ENCODE assay signal across 8 cellular contexts in genomic region chr7:98617051-98617959, GRCh38. TPM values are rescaled to one million over a fixed set of nuclear protein-coding genes. Genes with fewer than 3 reads are reported as not detected.
A peak's percentile ranks its signal among the peaks of the same experiment; 100 is the strongest.
DNase-seq lines count a peak whose midpoint lies in the region; FAIRE-seq and TF ChIP-seq lines count a peak whose summit lies in the region.

Gene NPTX2 (plus strand): TSS chr7:98617285. CDS start chr7:98617462, 177 bp downstream.

- FAIRE-seq in astrocyte (lab: Jason Lieb, UNC) (no peak), keratinocyte (lab: Jason Lieb, UNC) (no peak)

- DNase-seq in AG04449 (ENCODE audit: low read depth, low spot score), result no peak
- no peak for DNase-seq in astrocyte (ENCODE audit: low read depth)
- no peak for DNase-seq in keratinocyte (ENCODE audit: low read depth, low spot score)
- no peak for DNase-seq in H4 (ENCODE audit: low spot score)
- no peak for DNase-seq in effector CD4-positive, alpha-beta T cell
- no peak for DNase-seq in HFFc6

- H3K27me3 ChIP-seq in astrocyte (ENCODE audit: insufficient read depth, low read length), result peaks cover 26% of the 10 kb centered on the region
- peaks cover 35% of the 10 kb centered on the region for H3K27me3 ChIP-seq in keratinocyte (ENCODE audit: control insufficient read depth, extremely low read depth, insufficient read depth, low read length)
- H3K27me3 ChIP-seq in stomach smooth muscle (ENCODE audit: control insufficient read depth in 1 of 2, insufficient read depth in 2 of 2, low read length in 2 of 2), result peaks cover 11 to 34% of the 10 kb centered on the region in 2 donors

- H3K4me3 ChIP-seq in AG04449 (ENCODE audit: low read depth, low read length) (no peak within 1 kb of the TSS), astrocyte (ENCODE audit: insufficient read depth, low read depth, low read length) (peak within 1 kb of the TSS; percentile 10), keratinocyte (ENCODE audit: control insufficient read depth in 2 of 3, extremely low read depth in 1 of 3, insufficient read depth in 2 of 3, low read depth in 1 of 3, low read length in 3 of 3) (no peak within 1 kb of the TSS), stomach smooth muscle (ENCODE audit: low read length in 2 of 2) (peak within 1 kb of the TSS; percentile 31 to 58)

- peaks cover 7% of the 10 kb centered on the region for H3K4me1 ChIP-seq in astrocyte (ENCODE audit: insufficient read depth, low read length)
- H3K4me1 ChIP-seq in keratinocyte (ENCODE audit: control insufficient read depth, extremely low read depth, insufficient read depth, low read length), result no peaks in the 10 kb centered on the region
- peaks cover 21% of the 10 kb centered on the region for H3K4me1 ChIP-seq in stomach smooth muscle (ENCODE audit: control insufficient read depth, insufficient read depth, low read length)

- no peaks in the 10 kb centered on the region for H3K79me2 ChIP-seq in astrocyte (ENCODE audit: insufficient read depth, low read length)
- no peaks in the 10 kb centered on the region for H3K79me2 ChIP-seq in keratinocyte (ENCODE audit: control insufficient read depth, insufficient read depth, low read length)

- no peaks in the 10 kb centered on the region for H3K9me1 ChIP-seq in keratinocyte (ENCODE audit: control insufficient read depth, extremely low read depth, insufficient read depth, low read length)

- H3K4me3 Mint-ChIP-seq in astrocyte (ENCODE audit: unreplicated experiment) (peak within 1 kb of the TSS; percentile 72), HFFc6 (no peak within 1 kb of the TSS)

- CTCF ChIA-PET in AG04449 (lab: Yijun Ruan, JAX), result no interaction called here

- peak within 1 kb of the TSS; percentile 34 for H2AFZ ChIP-seq in astrocyte (ENCODE audit: low read depth, low read length)
- H2AFZ ChIP-seq in keratinocyte (ENCODE audit: control insufficient read depth, low read length), result no peak within 1 kb of the TSS

- no peaks in the 10 kb centered on the region for H4K20me1 ChIP-seq in astrocyte (ENCODE audit: insufficient read depth, low read length)
- H4K20me1 ChIP-seq in keratinocyte (ENCODE audit: control insufficient read depth, extremely low read depth, insufficient read depth, low read length), result no peaks in the 10 kb centered on the region

- H3K4me1 Mint-ChIP-seq in astrocyte (ENCODE audit: low read depth, unreplicated experiment) (peaks cover 11% of the 10 kb centered on the region), HFFc6 (ENCODE audit: low read depth) (no peaks in the 10 kb centered on the region)

- H3K9me3 ChIP-seq in astrocyte (ENCODE audit: insufficient read depth, low read depth, low read length), result no peaks in the 10 kb centered on the region
- no peaks in the 10 kb centered on the region for H3K9me3 ChIP-seq in keratinocyte (ENCODE audit: control insufficient read depth, low read depth, low read length)
- no peaks in the 10 kb centered on the region for H3K9me3 ChIP-seq in stomach smooth muscle (ENCODE audit: control insufficient read depth in 2 of 2, low read length in 2 of 2)

- no peak within 1 kb of the TSS for H3K27ac ChIP-seq in astrocyte (ENCODE audit: low read depth, low read length)
- H3K27ac ChIP-seq in keratinocyte (ENCODE audit: control insufficient read depth, insufficient read depth, low read length), result no peak within 1 kb of the TSS
- no peak within 1 kb of the TSS for H3K27ac ChIP-seq in stomach smooth muscle (ENCODE audit: low read length)

- no peak within 1 kb of the TSS for H3K27ac Mint-ChIP-seq in astrocyte (ENCODE audit: unreplicated experiment)
- no peak within 1 kb of the TSS for H3K27ac Mint-ChIP-seq in HFFc6

- H3K9ac ChIP-seq in astrocyte (ENCODE audit: low read length), result no peak within 1 kb of the TSS
- H3K9ac ChIP-seq in keratinocyte (ENCODE audit: control insufficient read depth, extremely low read depth, insufficient read depth, low read length), result no peak within 1 kb of the TSS
- H3K9ac ChIP-seq in stomach smooth muscle (ENCODE audit: low read length in 2 of 2), result no peak within 1 kb of the TSS

- H3K27me3 Mint-ChIP-seq in astrocyte (ENCODE audit: low read depth, unreplicated experiment), result peaks cover 78% of the 10 kb centered on the region
- H3K27me3 Mint-ChIP-seq in HFFc6 (ENCODE audit: insufficient read depth), result peaks cover 19% of the 10 kb centered on the region

- peak; percentile 7 for TF ChIP-seq CTCF in AG04449 (IDR thresholded peaks at IDR 0.05; ENCODE audit: insufficient read depth, low read length, missing control alignments)
- TF ChIP-seq CTCF in LNCAP (IDR thresholded peaks at IDR 0.05), result peak; percentile 53
- no peak for TF ChIP-seq CTCF in astrocyte (IDR thresholded peaks at IDR 0.05; ENCODE audit: insufficient read depth, low read depth, low read length)
- peak in 2 of 3 experiments; percentile 3 to 4 for TF ChIP-seq CTCF in keratinocyte (optimal IDR thresholded peaks at IDR 0.05 in 1 of 3, IDR thresholded peaks at IDR 0.05 in 1 of 3, conservative IDR thresholded peaks at IDR 0.05 in 1 of 3; ENCODE audit: extremely low read depth in 1 of 3, insufficient read depth in 2 of 3, low read length in 3 of 3)
- TF ChIP-seq CTCF in HFFc6 (IDR thresholded peaks at IDR 0.05), result no peak

- dilution Hi-C loops in keratinocyte (cut with MboI; ENCODE audit: extremely low pct_ligation_motif_present, low sequenced_read_pairs), result no loop called here

- POLR2A ChIA-PET in AG04449 (lab: Yijun Ruan, JAX), result no interaction called here

- H3K36me3 Mint-ChIP-seq in astrocyte (ENCODE audit: low read depth, unreplicated experiment) (no peaks in the 10 kb centered on the region), HFFc6 (ENCODE audit: low read depth) (no peaks in the 10 kb centered on the region)

- H3K36me3 ChIP-seq in astrocyte (ENCODE audit: insufficient read depth, low read length) (no peaks in the 10 kb centered on the region), keratinocyte (ENCODE audit: control insufficient read depth in 2 of 2, extremely low read depth in 1 of 2, insufficient read depth in 2 of 2, low read length in 2 of 2) (no peaks in the 10 kb centered on the region), stomach smooth muscle (ENCODE audit: control insufficient read depth in 2 of 2, insufficient read depth in 2 of 2, low read length in 2 of 2) (no peaks in the 10 kb centered on the region)

- H3K9me3 Mint-ChIP-seq in astrocyte (ENCODE audit: unreplicated experiment), result no peaks in the 10 kb centered on the region
- no peaks in the 10 kb centered on the region; the same call in 1 of the 2 replicates for H3K9me3 Mint-ChIP-seq in HFFc6

- H3K4me2 ChIP-seq in astrocyte (ENCODE audit: low read length), result peak within 1 kb of the TSS; percentile 60
- no peak within 1 kb of the TSS for H3K4me2 ChIP-seq in keratinocyte (ENCODE audit: control insufficient read depth, extremely low read depth, insufficient read depth, low read depth, low read length)

RNA-seq across cellular contexts. Expression of gene NPTX2, which starts in this region (rescaled TPM):
- 2.4 and 4.2 TPM in 2 replicates for total RNA-seq in astrocyte
- not detected in 3 replicates for polyA plus RNA-seq in keratinocyte
- not detected for polyA plus RNA-seq in keratinocyte (2011; ENCODE audit: low read depth)
- not detected in 2 replicates for polyA plus RNA-seq in keratinocyte (2011; cell fraction: cytosol; rRNA removed)
- not detected in 2 replicates for polyA plus RNA-seq in keratinocyte (2011; cell fraction: nucleus; rRNA removed)
- polyA plus RNA-seq in keratinocyte (2012; ENCODE audit: low replicate concordance), result not detected in 2 replicates
- polyA minus RNA-seq in keratinocyte, result not detected in 3 replicates
- polyA minus RNA-seq in keratinocyte (2011; cell fraction: cytosol; rRNA and poly(A)+ RNA removed), result not detected
- not detected in 2 replicates for polyA minus RNA-seq in keratinocyte (2011; cell fraction: nucleus; rRNA and poly(A)+ RNA removed)
- not detected in 2 replicates for total RNA-seq in H4 (2014; rRNA removed; shearing (Covaris generic))
- total RNA-seq in HFFc6 (2021; fragmentation: NEBNext Ultra II Directional; extraction: Animal tissue kit (Norgen Biotek cat#: 25700)), result not detected

Comparison
In these comparisons a context has a peak if more than half of its experiments do, and no peak if none do; other contexts are left out.
1. H3K4me3 ChIP-seq: peak in astrocyte (single experiment) and stomach smooth muscle (2 of 2); none in AG04449 (single experiment) and keratinocyte (0 of 3).
2. CTCF ChIP-seq: peak in AG04449 (single experiment), LNCAP (single experiment) and keratinocyte (2 of 3); none in astrocyte (single experiment) and HFFc6 (single experiment).